In genomic region chr16:89295071-89295900, GRCh38 we compare ENCODE assay signal across 30 cellular contexts.
DNase-seq lines count a peak whose midpoint lies in the region; ATAC-seq and FAIRE-seq lines count a peak whose summit lies in the region.
"Had no signal": no experiment of that assay in that cellular context is flagged by ENCODE, and none has a peak within 500 bp of the region (broad histone marks: within the 10 kb centered on the region; RNA-seq: fewer than 3 reads in every experiment).

No MANE protein-coding gene starts in this region.

- H3K18ac ChIP-seq in mesenchymal stem cell (ENCODE audit: low read depth in 1 of 2, low read length in 2 of 2) = no peak overlapping the region

- no peak overlapping the region for H2BK5ac ChIP-seq in mesenchymal stem cell (ENCODE audit: low read depth, low read length, poor library complexity, severe bottlenecking)

- no peaks in the 10 kb centered on the region for H3K9me3 Mint-ChIP-seq in T-helper 2 cell treated with Interferon-gamma antibody and Interleukin-4, amounts not matched to agents 5 μg/mL and 100 μg/mL, for 36 hours
- no peaks in the 10 kb centered on the region for H3K9me3 Mint-ChIP-seq in stimulated activated naive CD8-positive, alpha-beta T cell treated with anti-CD3 and anti-CD28 coated beads, Interleukin-15, amount 100 ng/mL, for 72 hours
- H3K9me3 Mint-ChIP-seq: natural killer cell treated with Interleukin-12 subunit alpha and Interleukin-12 subunit beta and Interleukin-15 and Interleukin-18, amount 100 ng/mL, for 72 hours; stimulated activated memory B cell treated with anti-CD40 and anti-IgM and Interleukin-4, amounts not matched to agents 10 μg/mL and 1 μg/mL and 100 μg/mL, for 72 hours had no signal

- H3K4me2 ChIP-seq in mesenchymal stem cell (ENCODE audit: low read length, poor library complexity, severe bottlenecking) = no peak overlapping the region
- H3K4me2 ChIP-seq: PC-9 had no signal

- no peak overlapping the region for H3K9ac ChIP-seq in mesenchymal stem cell (ENCODE audit: low read length)

- H2BK15ac ChIP-seq in mesenchymal stem cell (ENCODE audit: low read depth, poor library complexity, severe bottlenecking) = no peak overlapping the region

- no peak overlapping the region for H3K27ac ChIP-seq in mesenchymal stem cell (ENCODE audit: low read length, poor library complexity, severe bottlenecking)
- H3K27ac ChIP-seq: 22Rv1, PC-9 had no signal

- H3K79me1 ChIP-seq in mesenchymal stem cell (replicated peaks; ENCODE audit: low read length, poor library complexity, severe bottlenecking) = peaks cover 52% of the 10 kb centered on the region

- H2BK12ac ChIP-seq in mesenchymal stem cell (ENCODE audit: low read length in 2 of 2) = no peak overlapping the region

- no peak for ATAC-seq in stimulated activated naive CD8-positive, alpha-beta T cell treated with anti-CD3 and anti-CD28 coated beads, Interleukin-15, amount 100 ng/mL, for 72 hours
- no peak for ATAC-seq in stimulated activated naive CD8-positive, alpha-beta T cell treated with anti-CD3 and anti-CD28 coated beads, Interleukin-15, Interleukin-2, amounts not matched to agents 100 U/mL and 50 U/mL, for 24 hours
- ATAC-seq in HG03097 (IDR thresholded peaks at IDR 0.05; ENCODE audit: low FRiP score, unreplicated experiment) = no peak
- ATAC-seq: natural killer cell treated with Interleukin-12 subunit alpha and Interleukin-12 subunit beta and Interleukin-15 and Interleukin-18, amount 100 ng/mL, for 72 hours; stimulated activated memory B cell treated with anti-CD40 and anti-IgM and Interleukin-4, amounts not matched to agents 10 μg/mL and 1 μg/mL and 100 μg/mL, for 72 hours had no signal

- FAIRE-seq in frontal cortex (lab: Jason Lieb, UNC) = no peak
- FAIRE-seq: endothelial cell of umbilical vein had no signal

- whole genome bisulfite sequencing in mesenchymal stem cell = 96% methylated on average over 21 of the region's 24 CpGs

- no peak overlapping the region for H3K23ac ChIP-seq in mesenchymal stem cell (ENCODE audit: low read length in 2 of 2)

- peak overlapping the region; percentile 30 for H4K8ac ChIP-seq in mesenchymal stem cell (ENCODE audit: low read length)

- H3K27me3 Mint-ChIP-seq in T-helper 2 cell treated with Interferon-gamma antibody and Interleukin-4, amounts not matched to agents 5 μg/mL and 100 μg/mL, for 36 hours (ENCODE audit: low read depth) = no peaks in the 10 kb centered on the region
- H3K27me3 Mint-ChIP-seq in stimulated activated naive CD8-positive, alpha-beta T cell treated with anti-CD3 and anti-CD28 coated beads, Interleukin-15, amount 100 ng/mL, for 72 hours = no peaks in the 10 kb centered on the region
- H3K27me3 Mint-ChIP-seq: natural killer cell treated with Interleukin-12 subunit alpha and Interleukin-12 subunit beta and Interleukin-15 and Interleukin-18, amount 100 ng/mL, for 72 hours; stimulated activated memory B cell treated with anti-CD40 and anti-IgM and Interleukin-4, amounts not matched to agents 10 μg/mL and 1 μg/mL and 100 μg/mL, for 72 hours had no signal

- H3K36me3 Mint-ChIP-seq in T-helper 2 cell treated with Interferon-gamma antibody and Interleukin-4, amounts not matched to agents 5 μg/mL and 100 μg/mL, for 36 hours (ENCODE audit: low read depth) = peaks cover 22% of the 10 kb centered on the region
- H3K36me3 Mint-ChIP-seq: natural killer cell treated with Interleukin-12 subunit alpha and Interleukin-12 subunit beta and Interleukin-15 and Interleukin-18, amount 100 ng/mL, for 72 hours had no signal

- no peak overlapping the region for H2BK120ac ChIP-seq in mesenchymal stem cell (ENCODE audit: low read depth, low read length)

- peak overlapping the region; percentile 31 for H3K27ac Mint-ChIP-seq in T-helper 2 cell treated with Interferon-gamma antibody and Interleukin-4, amounts not matched to agents 5 μg/mL and 100 μg/mL, for 36 hours
- H3K27ac Mint-ChIP-seq in stimulated activated naive CD8-positive, alpha-beta T cell treated with anti-CD3 and anti-CD28 coated beads, Interleukin-15, amount 100 ng/mL, for 72 hours = peak overlapping the region; percentile 82
- H3K27ac Mint-ChIP-seq: stimulated activated memory B cell treated with anti-CD40 and anti-IgM and Interleukin-4, amounts not matched to agents 10 μg/mL and 1 μg/mL and 100 μg/mL, for 72 hours had no signal

- H3K14ac ChIP-seq in mesenchymal stem cell (ENCODE audit: low read length in 2 of 2) = no peak overlapping the region

- no peak for DNase-seq in T-helper 2 cell treated with Interferon-gamma antibody and Interleukin-4, amounts not matched to agents 5 μg/mL and 100 μg/mL, for 36 hours (ENCODE audit: low spot score)
- DNase-seq in T-helper 2 cell (no peak), mesenchymal stem cell (no peak), frontal cortex (ENCODE audit: low spot score in 2 of 2) (no peak), NCI-H510A treated with DMSO at 0.1 percent for 48 hours (lab: John Stamatoyannopoulos, UW) (no peak)
- no peak for DNase-seq in stimulated activated naive CD8-positive, alpha-beta T cell treated with anti-CD3 and anti-CD28 coated beads, Interleukin-15, amount 100 ng/mL, for 72 hours
- no peak for DNase-seq in stimulated activated naive CD8-positive, alpha-beta T cell treated with anti-CD3 and anti-CD28 coated beads, Interleukin-15, Interleukin-2, amounts not matched to agents 100 U/mL and 50 U/mL, for 24 hours
- DNase-seq: activated CD4-positive, alpha-beta T cell treated with anti-CD3 and anti-CD28 coated beads, Interleukin-2, amount 50 U/mL, for 48 hours; activated CD4-positive, CD25-positive, alpha-beta regulatory T cell; activated effector memory CD4-positive, alpha-beta T cell treated with anti-CD3 and anti-CD28 coated beads, Interleukin-2, amount 50 U/mL, for 16 hours; activated T-cell treated with anti-CD3 and anti-CD28 coated beads for 4 hours; central memory CD4-positive, alpha-beta T cell; dermis blood vessel endothelial cell; GOT3; hypothalamus; NCI-H1092 treated with DMSO at 0.1 percent for 48 hours; NCI-H187; NCI-H526; NK-92 treated with Interleukin-12 subunit alpha and Interleukin-12 subunit beta, amount 100 ng/mL, for 24 hours; PC-9; SHP77 treated with DMSO at 0.1 percent for 48 hours; sigmoid colon; stimulated activated CD4-positive, alpha-beta T cell treated with anti-CD3 and anti-CD28 coated beads, Interleukin-4, amount 100 ng/mL, for 24 hours; testis had no signal

- H3K36me3 ChIP-seq in mesenchymal stem cell (ENCODE audit: control insufficient read depth in 1 of 2, insufficient read depth in 2 of 2, low read depth in 1 of 2, low read length in 2 of 2) = peaks cover 17 to 70% of the 10 kb centered on the region in 2 experiments

- no peak overlapping the region for H3K4ac ChIP-seq in mesenchymal stem cell (ENCODE audit: low read depth in 1 of 2, low read length in 2 of 2)

- no peak overlapping the region for H2AK5ac ChIP-seq in mesenchymal stem cell (ENCODE audit: low read length, severe bottlenecking)

- H3K4me3 Mint-ChIP-seq in T-helper 2 cell treated with Interferon-gamma antibody and Interleukin-4, amounts not matched to agents 5 μg/mL and 100 μg/mL, for 36 hours = no peak overlapping the region
- H3K4me3 Mint-ChIP-seq in stimulated activated naive CD8-positive, alpha-beta T cell treated with anti-CD3 and anti-CD28 coated beads, Interleukin-15, amount 100 ng/mL, for 72 hours = peak overlapping the region in 1 of 2 donors; percentile 18
- H3K4me3 Mint-ChIP-seq: natural killer cell treated with Interleukin-12 subunit alpha and Interleukin-12 subunit beta and Interleukin-15 and Interleukin-18, amount 100 ng/mL, for 72 hours; stimulated activated memory B cell treated with anti-CD40 and anti-IgM and Interleukin-4, amounts not matched to agents 10 μg/mL and 1 μg/mL and 100 μg/mL, for 72 hours had no signal

- no peak overlapping the region for H3K4me3 ChIP-seq in mesenchymal stem cell (ENCODE audit: insufficient read depth in 1 of 2, low read depth in 1 of 2, low read length in 2 of 2)
- H3K4me3 ChIP-seq: PC-9, sigmoid colon, testis, vagina had no signal

- H2AFZ ChIP-seq in mesenchymal stem cell (ENCODE audit: low read depth, low read length) = no peak overlapping the region
- H2AFZ ChIP-seq: PC-9 had no signal

- H3K4me1 ChIP-seq in mesenchymal stem cell (ENCODE audit: control insufficient read depth, insufficient read depth, low read depth, low read length) = peaks cover 20% of the 10 kb centered on the region

- H3K27me3 ChIP-seq in mesenchymal stem cell (ENCODE audit: control insufficient read depth in 1 of 2, insufficient read depth in 1 of 2, low read length in 2 of 2) = no peaks in the 10 kb centered on the region
- H3K27me3 ChIP-seq: sigmoid colon, testis, vagina had no signal

- H3K4me1 Mint-ChIP-seq in T-helper 2 cell treated with Interferon-gamma antibody and Interleukin-4, amounts not matched to agents 5 μg/mL and 100 μg/mL, for 36 hours (ENCODE audit: low read depth) = peaks cover 23% of the 10 kb centered on the region
- H3K4me1 Mint-ChIP-seq in stimulated activated naive CD8-positive, alpha-beta T cell treated with anti-CD3 and anti-CD28 coated beads, Interleukin-15, amount 100 ng/mL, for 72 hours = peaks cover 66% of the 10 kb centered on the region

- no peaks in the 10 kb centered on the region for H3K9me3 ChIP-seq in mesenchymal stem cell (ENCODE audit: control insufficient read depth, low read length)
- H3K9me3 ChIP-seq: sigmoid colon, testis, vagina had no signal

- no peak overlapping the region for H4K91ac ChIP-seq in mesenchymal stem cell (ENCODE audit: low read length)
